In the genomic region with DNA sequence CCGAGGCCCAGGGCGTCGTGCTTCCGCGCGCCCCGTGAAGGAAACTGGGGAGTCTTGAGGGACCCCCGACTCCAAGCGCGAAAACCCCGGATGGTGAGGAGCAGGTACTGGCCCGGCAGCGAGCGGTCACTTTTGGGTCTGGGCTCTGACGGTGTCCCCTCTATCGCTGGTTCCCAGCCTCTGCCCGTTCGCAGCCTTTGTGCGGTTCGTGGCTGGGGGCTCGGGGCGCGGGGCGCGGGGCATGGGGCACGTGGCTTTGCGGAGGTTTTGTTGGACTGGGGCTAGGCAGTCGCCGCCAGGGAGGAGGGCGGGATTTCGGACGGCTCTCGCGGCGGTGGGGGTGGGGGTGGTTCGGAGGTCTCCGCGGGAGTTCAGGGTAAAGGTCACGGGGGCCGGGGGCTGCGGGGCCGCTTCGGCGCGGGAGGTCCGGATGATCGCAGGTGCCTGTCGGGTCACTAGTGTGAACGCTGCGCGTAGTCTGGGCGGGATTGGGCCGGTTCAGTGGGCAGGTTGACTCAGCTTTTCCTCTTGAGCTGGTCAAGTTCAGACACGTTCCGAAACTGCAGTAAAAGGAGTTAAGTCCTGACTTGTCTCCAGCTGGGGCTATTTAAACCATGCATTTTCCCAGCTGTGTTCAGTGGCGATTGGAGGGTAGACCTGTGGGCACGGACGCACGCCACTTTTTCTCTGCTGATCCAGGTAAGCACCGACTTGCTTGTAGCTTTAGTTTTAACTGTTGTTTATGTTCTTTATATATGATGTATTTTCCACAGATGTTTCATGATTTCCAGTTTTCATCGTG, we compare ENCODE assay signal across 1 cellular context.
TF ChIP-seq lines count a peak whose summit lies in the region.

No MANE protein-coding gene starts in this region.

TF ChIP-seq in HepG2, 621 proteins besides CTCF, POLR2A, EP300 and RAD21 (continued from another document and continues in another):
- TF ChIP-seq, protein P1, sequence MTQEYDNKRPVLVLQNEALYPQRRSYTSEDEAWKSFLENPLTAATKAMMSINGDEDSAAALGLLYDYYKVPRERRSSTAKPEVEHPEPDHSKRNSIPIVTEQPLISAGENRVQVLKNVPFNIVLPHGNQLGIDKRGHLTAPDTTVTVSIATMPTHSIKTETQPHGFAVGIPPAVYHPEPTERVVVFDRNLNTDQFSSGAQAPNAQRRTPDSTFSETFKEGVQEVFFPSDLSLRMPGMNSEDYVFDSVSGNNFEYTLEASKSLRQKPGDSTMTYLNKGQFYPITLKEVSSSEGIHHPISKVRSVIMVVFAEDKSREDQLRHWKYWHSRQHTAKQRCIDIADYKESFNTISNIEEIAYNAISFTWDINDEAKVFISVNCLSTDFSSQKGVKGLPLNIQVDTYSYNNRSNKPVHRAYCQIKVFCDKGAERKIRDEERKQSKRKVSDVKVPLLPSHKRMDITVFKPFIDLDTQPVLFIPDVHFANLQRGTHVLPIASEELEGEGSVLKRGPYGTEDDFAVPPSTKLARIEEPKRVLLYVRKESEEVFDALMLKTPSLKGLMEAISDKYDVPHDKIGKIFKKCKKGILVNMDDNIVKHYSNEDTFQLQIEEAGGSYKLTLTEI (CRISPR knock-in tag; conservative IDR thresholded peaks at IDR 0.05), result no peak
- TF ChIP-seq, protein P2, sequence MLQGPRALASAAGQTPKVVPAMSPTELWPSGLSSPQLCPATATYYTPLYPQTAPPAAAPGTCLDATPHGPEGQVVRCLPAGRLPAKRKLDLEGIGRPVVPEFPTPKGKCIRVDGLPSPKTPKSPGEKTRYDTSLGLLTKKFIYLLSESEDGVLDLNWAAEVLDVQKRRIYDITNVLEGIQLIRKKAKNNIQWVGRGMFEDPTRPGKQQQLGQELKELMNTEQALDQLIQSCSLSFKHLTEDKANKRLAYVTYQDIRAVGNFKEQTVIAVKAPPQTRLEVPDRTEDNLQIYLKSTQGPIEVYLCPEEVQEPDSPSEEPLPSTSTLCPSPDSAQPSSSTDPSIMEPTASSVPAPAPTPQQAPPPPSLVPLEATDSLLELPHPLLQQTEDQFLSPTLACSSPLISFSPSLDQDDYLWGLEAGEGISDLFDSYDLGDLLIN (CRISPR knock-in tag; IDR thresholded peaks at IDR 0.05; ENCODE audit: borderline replicate concordance), result no peak; the same call in 1 of the 2 replicates
- TF ChIP-seq, protein P3, sequence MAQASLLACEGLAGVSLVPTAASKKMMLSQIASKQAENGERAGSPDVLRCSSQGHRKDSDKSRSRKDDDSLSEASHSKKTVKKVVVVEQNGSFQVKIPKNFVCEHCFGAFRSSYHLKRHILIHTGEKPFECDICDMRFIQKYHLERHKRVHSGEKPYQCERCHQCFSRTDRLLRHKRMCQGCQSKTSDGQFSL (CRISPR knock-in tag; IDR thresholded peaks at IDR 0.05), result peak; percentile 57; the same call in 1 of the 2 replicates
- TF ChIP-seq MZF1 (CRISPR knock-in tag; IDR thresholded peaks at IDR 0.05; ENCODE audit: borderline replicate concordance) (no peak), ZIK1 (CRISPR knock-in tag; IDR thresholded peaks at IDR 0.05; ENCODE audit: borderline replicate concordance, low read depth) (no peak), ZBTB3 (CRISPR knock-in tag; IDR thresholded peaks at IDR 0.05; ENCODE audit: borderline replicate concordance, low read depth) (no peak), ARNTL (CRISPR knock-in tag; IDR thresholded peaks at IDR 0.05) (0 out of 2 replicates have a peak, but pooled peaks have one; percentile 21), KLF9 (CRISPR knock-in tag; IDR thresholded peaks at IDR 0.05; ENCODE audit: low read depth) (no peak), ZNF441 (CRISPR knock-in tag; IDR thresholded peaks at IDR 0.05; ENCODE audit: borderline replicate concordance) (no peak), NFE2L1 (CRISPR knock-in tag; IDR thresholded peaks at IDR 0.05; ENCODE audit: borderline replicate concordance) (no peak; the same call in 1 of the 2 replicates), ZBTB1 (CRISPR knock-in tag; IDR thresholded peaks at IDR 0.05; ENCODE audit: borderline replicate concordance) (no peak), SETDB1 (CRISPR knock-in tag; IDR thresholded peaks at IDR 0.05; ENCODE audit: borderline replicate concordance) (no peak), ZNF12 (CRISPR knock-in tag; IDR thresholded peaks at IDR 0.05) (0 out of 2 replicates have a peak, but pooled peaks have one; percentile 12), ZNF274 (CRISPR knock-in tag; IDR thresholded peaks at IDR 0.05) (no peak), NFIB (CRISPR knock-in tag; IDR thresholded peaks at IDR 0.05; ENCODE audit: borderline replicate concordance) (no peak), ZNF766 (CRISPR knock-in tag; IDR thresholded peaks at IDR 0.05; ENCODE audit: borderline replicate concordance) (no peak), CEBPG (CRISPR knock-in tag; IDR thresholded peaks at IDR 0.05) (0 out of 2 replicates have a peak, but pooled peaks have one; percentile 14), ZNF382 (CRISPR knock-in tag; IDR thresholded peaks at IDR 0.05; ENCODE audit: borderline replicate concordance) (no peak), FOXK1 (CRISPR knock-in tag; IDR thresholded peaks at IDR 0.05; ENCODE audit: borderline replicate concordance, low read depth) (peak; percentile 40; the same call in 1 of the 2 replicates), ELF4 (CRISPR knock-in tag; IDR thresholded peaks at IDR 0.05; ENCODE audit: borderline replicate concordance) (no peak), GATA4 (IDR thresholded peaks at IDR 0.05; ENCODE audit: borderline replicate concordance, low read depth) (peak; percentile 66; the same call in 1 of the 2 replicates), ZNF282 (IDR thresholded peaks at IDR 0.05; ENCODE audit: partially characterized antibody) (no peak), ZNF367 (CRISPR knock-in tag; IDR thresholded peaks at IDR 0.05; ENCODE audit: borderline replicate concordance) (peak; percentile 98), ZNF557 (CRISPR knock-in tag; IDR thresholded peaks at IDR 0.05) (0 out of 2 replicates have a peak, but pooled peaks have one; percentile 63), KDM6A (CRISPR knock-in tag; IDR thresholded peaks at IDR 0.05; ENCODE audit: low read depth) (0 out of 2 replicates have a peak, but pooled peaks have one; percentile 21), ZNF616 (CRISPR knock-in tag; IDR thresholded peaks at IDR 0.05; ENCODE audit: low read depth) (no peak), NR2F2 (IDR thresholded peaks at IDR 0.05; ENCODE audit: borderline replicate concordance, low read depth) (peak; percentile 81), U2AF1 (optimal IDR thresholded peaks at IDR 0.05; ENCODE audit: low read depth, low read length) (no peak), SPEN (CRISPR knock-in tag; IDR thresholded peaks at IDR 0.05; ENCODE audit: low read depth) (no peak), ZNF768 (CRISPR knock-in tag; IDR thresholded peaks at IDR 0.05) (no peak), TEAD3 (CRISPR knock-in tag; optimal IDR thresholded peaks at IDR 0.05; ENCODE audit: borderline replicate concordance) (peak; percentile 57), PPARG (CRISPR knock-in tag; conservative IDR thresholded peaks at IDR 0.05) (peak; percentile 91), STAG1 (CRISPR knock-in tag; IDR thresholded peaks at IDR 0.05) (no peak; the same call in none of the 2 replicates), ZNF567 (CRISPR knock-in tag; IDR thresholded peaks at IDR 0.05; ENCODE audit: borderline replicate concordance) (peak; percentile 41; the same call in 1 of the 2 replicates), ZNF816 (CRISPR knock-in tag; IDR thresholded peaks at IDR 0.05; ENCODE audit: borderline replicate concordance) (no peak), ZNF496 (CRISPR knock-in tag; IDR thresholded peaks at IDR 0.05; ENCODE audit: insufficient replicate concordance) (no peak), ZFP36L2 (CRISPR knock-in tag; IDR thresholded peaks at IDR 0.05) (no peak), ZNF235 (CRISPR knock-in tag; IDR thresholded peaks at IDR 0.05; ENCODE audit: borderline replicate concordance) (no peak), PLRG1 (conservative IDR thresholded peaks at IDR 0.05) (no peak), PHF8 (CRISPR knock-in tag; IDR thresholded peaks at IDR 0.05) (peak; percentile 17), ZNF333 (CRISPR knock-in tag; IDR thresholded peaks at IDR 0.05; ENCODE audit: borderline replicate concordance) (no peak), RFXAP (CRISPR knock-in tag; IDR thresholded peaks at IDR 0.05; ENCODE audit: borderline replicate concordance) (peak; percentile 73)
- TF ChIP-seq, protein P4, sequence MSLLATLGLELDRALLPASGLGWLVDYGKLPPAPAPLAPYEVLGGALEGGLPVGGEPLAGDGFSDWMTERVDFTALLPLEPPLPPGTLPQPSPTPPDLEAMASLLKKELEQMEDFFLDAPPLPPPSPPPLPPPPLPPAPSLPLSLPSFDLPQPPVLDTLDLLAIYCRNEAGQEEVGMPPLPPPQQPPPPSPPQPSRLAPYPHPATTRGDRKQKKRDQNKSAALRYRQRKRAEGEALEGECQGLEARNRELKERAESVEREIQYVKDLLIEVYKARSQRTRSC (CRISPR knock-in tag; IDR thresholded peaks at IDR 0.05; ENCODE audit: low read depth), result no peak
- TF ChIP-seq, protein P5, sequence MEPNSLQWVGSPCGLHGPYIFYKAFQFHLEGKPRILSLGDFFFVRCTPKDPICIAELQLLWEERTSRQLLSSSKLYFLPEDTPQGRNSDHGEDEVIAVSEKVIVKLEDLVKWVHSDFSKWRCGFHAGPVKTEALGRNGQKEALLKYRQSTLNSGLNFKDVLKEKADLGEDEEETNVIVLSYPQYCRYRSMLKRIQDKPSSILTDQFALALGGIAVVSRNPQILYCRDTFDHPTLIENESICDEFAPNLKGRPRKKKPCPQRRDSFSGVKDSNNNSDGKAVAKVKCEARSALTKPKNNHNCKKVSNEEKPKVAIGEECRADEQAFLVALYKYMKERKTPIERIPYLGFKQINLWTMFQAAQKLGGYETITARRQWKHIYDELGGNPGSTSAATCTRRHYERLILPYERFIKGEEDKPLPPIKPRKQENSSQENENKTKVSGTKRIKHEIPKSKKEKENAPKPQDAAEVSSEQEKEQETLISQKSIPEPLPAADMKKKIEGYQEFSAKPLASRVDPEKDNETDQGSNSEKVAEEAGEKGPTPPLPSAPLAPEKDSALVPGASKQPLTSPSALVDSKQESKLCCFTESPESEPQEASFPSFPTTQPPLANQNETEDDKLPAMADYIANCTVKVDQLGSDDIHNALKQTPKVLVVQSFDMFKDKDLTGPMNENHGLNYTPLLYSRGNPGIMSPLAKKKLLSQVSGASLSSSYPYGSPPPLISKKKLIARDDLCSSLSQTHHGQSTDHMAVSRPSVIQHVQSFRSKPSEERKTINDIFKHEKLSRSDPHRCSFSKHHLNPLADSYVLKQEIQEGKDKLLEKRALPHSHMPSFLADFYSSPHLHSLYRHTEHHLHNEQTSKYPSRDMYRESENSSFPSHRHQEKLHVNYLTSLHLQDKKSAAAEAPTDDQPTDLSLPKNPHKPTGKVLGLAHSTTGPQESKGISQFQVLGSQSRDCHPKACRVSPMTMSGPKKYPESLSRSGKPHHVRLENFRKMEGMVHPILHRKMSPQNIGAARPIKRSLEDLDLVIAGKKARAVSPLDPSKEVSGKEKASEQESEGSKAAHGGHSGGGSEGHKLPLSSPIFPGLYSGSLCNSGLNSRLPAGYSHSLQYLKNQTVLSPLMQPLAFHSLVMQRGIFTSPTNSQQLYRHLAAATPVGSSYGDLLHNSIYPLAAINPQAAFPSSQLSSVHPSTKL (CRISPR knock-in tag; IDR thresholded peaks at IDR 0.05), result peak; percentile 57
- TF ChIP-seq, protein P6, sequence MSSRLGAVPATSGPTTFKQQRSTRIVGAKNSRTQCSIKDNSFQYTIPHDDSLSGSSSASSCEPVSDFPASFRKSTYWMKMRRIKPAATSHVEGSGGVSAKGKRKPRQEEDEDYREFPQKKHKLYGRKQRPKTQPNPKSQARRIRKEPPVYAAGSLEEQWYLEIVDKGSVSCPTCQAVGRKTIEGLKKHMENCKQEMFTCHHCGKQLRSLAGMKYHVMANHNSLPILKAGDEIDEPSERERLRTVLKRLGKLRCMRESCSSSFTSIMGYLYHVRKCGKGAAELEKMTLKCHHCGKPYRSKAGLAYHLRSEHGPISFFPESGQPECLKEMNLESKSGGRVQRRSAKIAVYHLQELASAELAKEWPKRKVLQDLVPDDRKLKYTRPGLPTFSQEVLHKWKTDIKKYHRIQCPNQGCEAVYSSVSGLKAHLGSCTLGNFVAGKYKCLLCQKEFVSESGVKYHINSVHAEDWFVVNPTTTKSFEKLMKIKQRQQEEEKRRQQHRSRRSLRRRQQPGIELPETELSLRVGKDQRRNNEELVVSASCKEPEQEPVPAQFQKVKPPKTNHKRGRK (CRISPR knock-in tag; IDR thresholded peaks at IDR 0.05), result 0 out of 2 replicates have a peak, but pooled peaks have one; percentile 57
- TF ChIP-seq, protein P7, sequence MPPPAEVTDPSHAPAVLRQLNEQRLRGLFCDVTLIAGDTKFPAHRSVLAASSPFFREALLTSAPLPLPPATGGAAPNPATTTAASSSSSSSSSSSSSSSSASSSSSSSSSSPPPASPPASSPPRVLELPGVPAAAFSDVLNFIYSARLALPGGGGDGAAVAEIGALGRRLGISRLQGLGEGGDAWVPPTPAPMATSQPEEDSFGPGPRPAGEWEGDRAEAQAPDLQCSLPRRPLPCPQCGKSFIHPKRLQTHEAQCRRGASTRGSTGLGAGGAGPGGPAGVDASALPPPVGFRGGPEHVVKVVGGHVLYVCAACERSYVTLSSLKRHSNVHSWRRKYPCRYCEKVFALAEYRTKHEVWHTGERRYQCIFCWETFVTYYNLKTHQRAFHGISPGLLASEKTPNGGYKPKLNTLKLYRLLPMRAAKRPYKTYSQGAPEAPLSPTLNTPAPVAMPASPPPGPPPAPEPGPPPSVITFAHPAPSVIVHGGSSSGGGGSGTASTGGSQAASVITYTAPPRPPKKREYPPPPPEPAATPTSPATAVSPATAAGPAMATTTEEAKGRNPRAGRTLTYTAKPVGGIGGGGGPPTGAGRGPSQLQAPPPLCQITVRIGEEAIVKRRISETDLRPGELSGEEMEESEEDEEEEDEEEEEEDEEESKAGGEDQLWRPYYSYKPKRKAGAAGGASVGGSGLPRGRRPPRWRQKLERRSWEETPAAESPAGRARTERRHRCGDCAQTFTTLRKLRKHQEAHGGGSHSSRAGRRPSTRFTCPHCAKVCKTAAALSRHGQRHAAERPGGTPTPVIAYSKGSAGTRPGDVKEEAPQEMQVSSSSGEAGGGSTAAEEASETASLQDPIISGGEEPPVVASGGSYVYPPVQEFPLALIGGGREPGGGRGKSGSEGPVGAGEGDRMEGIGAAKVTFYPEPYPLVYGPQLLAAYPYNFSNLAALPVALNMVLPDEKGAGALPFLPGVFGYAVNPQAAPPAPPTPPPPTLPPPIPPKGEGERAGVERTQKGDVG (CRISPR knock-in tag; IDR thresholded peaks at IDR 0.05; ENCODE audit: borderline replicate concordance), result no peak
- TF ChIP-seq, protein P8, sequence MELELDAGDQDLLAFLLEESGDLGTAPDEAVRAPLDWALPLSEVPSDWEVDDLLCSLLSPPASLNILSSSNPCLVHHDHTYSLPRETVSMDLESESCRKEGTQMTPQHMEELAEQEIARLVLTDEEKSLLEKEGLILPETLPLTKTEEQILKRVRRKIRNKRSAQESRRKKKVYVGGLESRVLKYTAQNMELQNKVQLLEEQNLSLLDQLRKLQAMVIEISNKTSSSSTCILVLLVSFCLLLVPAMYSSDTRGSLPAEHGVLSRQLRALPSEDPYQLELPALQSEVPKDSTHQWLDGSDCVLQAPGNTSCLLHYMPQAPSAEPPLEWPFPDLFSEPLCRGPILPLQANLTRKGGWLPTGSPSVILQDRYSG (CRISPR knock-in tag; IDR thresholded peaks at IDR 0.05), result no peak
